In the genomic region with DNA sequence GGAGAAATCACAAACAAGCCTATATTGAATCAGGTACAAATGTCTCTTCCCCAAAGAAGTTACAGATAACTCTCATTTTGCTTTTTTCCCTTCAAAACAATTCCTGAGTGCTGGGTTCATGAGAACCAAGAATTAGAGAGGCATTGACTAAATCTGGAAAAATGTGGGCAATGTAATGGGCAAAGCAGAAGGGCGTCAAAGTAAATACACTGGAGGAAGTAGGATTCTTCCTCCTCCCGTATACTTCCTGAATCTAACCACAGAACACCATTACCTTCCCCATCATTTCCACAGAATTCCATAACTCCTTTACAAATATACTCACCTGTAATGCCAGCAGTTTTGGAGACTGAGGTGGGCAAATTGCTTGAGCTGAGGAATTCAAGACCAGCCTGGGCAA, we compare ENCODE assay signal across 14 cellular contexts. TPM values are rescaled to one million over a fixed set of nuclear protein-coding genes. Genes with fewer than 3 reads are reported as not detected.
DNase-seq lines count a peak whose midpoint lies in the region; ATAC-seq and TF ChIP-seq lines count a peak whose summit lies in the region.
"Had no signal": no experiment of that assay in that cellular context is flagged by ENCODE, and none has a peak within 500 bp of the region (broad histone marks: within the 10 kb centered on the region; RNA-seq: fewer than 3 reads in every experiment).

No MANE protein-coding gene starts in this region.

- no peak for TF ChIP-seq CTCF in HCT116 (IDR thresholded peaks at IDR 0.05 in 2 of 3, conservative IDR thresholded peaks at IDR 0.05 in 1 of 3; ENCODE audit: borderline replicate concordance in 1 of 3, insufficient read depth in 1 of 3, low read depth in 2 of 3, low read length in 2 of 3)
- no peak for TF ChIP-seq CTCF in RWPE2 (IDR thresholded peaks at IDR 0.05; ENCODE audit: poor library complexity, severe bottlenecking)
- TF ChIP-seq CTCF in fibroblast of lung (conservative IDR thresholded peaks at IDR 0.05 in 1 of 2, IDR thresholded peaks at IDR 0.05 in 1 of 2; ENCODE audit: low read depth in 1 of 2, low read length in 2 of 2): no peak
- no peak for TF ChIP-seq CTCF in gastrocnemius medialis (IDR thresholded peaks at IDR 0.05 in 4 of 5, conservative IDR thresholded peaks at IDR 0.05 in 1 of 5)

- intact Hi-C loops in HCT116 (cut with micrococcal nuclease) (no loop called here), gastrocnemius medialis (cut with DNase I; ENCODE audit: low total_unique reads) (no loop called here)

- H3K4me1 ChIP-seq in HCT116 (ENCODE audit: control insufficient read depth in 1 of 2, insufficient read depth in 2 of 2, low read length in 2 of 2) (peaks cover 36 to 63% of the 10 kb centered on the region in 2 experiments), RWPE2 (ENCODE audit: insufficient read depth, poor library complexity, severe bottlenecking) (peaks cover 45% of the 10 kb centered on the region), fibroblast of lung (ENCODE audit: control insufficient read depth, extremely low read depth, insufficient read depth, low read length) (peaks cover 2% of the 10 kb centered on the region), gastrocnemius medialis (peaks cover 0 to 14% of the 10 kb centered on the region in 2 donors)
- H3K4me1 ChIP-seq: colonic mucosa had no signal

- DNase-seq in HCT116 (ENCODE audit: low read depth, low spot score) (no peak), RWPE2 (ENCODE audit: low spot score) (no peak), fibroblast of lung (ENCODE audit: low read depth in 2 of 2) (peak in 1 of 2 donors; percentile 63), gastrocnemius medialis (no peak), hepatic stellate cell (ENCODE audit: low spot score) (no peak)
- no peak for DNase-seq in stimulated activated CD4-positive, alpha-beta T cell treated with anti-CD3 and anti-CD28 coated beads, Interleukin-12 subunit alpha, Interleukin-12 subunit beta, amount 100 ng/mL, for 4 hours
- DNase-seq: activated CD8-positive, alpha-beta memory T cell treated with anti-CD3 and anti-CD28 coated beads, Interleukin-2, amount 50 U/mL, for 4 hours; activated naive CD8-positive, alpha-beta T cell treated with anti-CD3 and anti-CD28 coated beads, Interleukin-2, amount 10 ng/mL, durations not matched to agents 7 days and 5 days; colonic mucosa; islet precursor cell; NCI-H1930; WERI-Rb-1 had no signal

- no peaks in the 10 kb centered on the region for H3K9me2 ChIP-seq in HCT116 (ENCODE audit: insufficient read depth)

- RAD21 ChIA-PET in HCT116 (lab: Charles Lee; ENCODE audit: low non-redundant PET in 1 of 2, low total read pairs in 2 of 2, uncharacterized antibody in 2 of 2, unreplicated experiment in 2 of 2): no interaction called here

- H3K9me3 ChIP-seq in HCT116 (ENCODE audit: control insufficient read depth in 1 of 2, insufficient read depth in 1 of 2, low read depth in 1 of 2, low read length in 2 of 2): no peaks in the 10 kb centered on the region
- H3K9me3 ChIP-seq in RWPE2 (ENCODE audit: severe bottlenecking): no peaks in the 10 kb centered on the region
- no peaks in the 10 kb centered on the region for H3K9me3 ChIP-seq in fibroblast of lung (ENCODE audit: control insufficient read depth, insufficient read depth, low read depth, low read length)
- no peaks in the 10 kb centered on the region for H3K9me3 ChIP-seq in gastrocnemius medialis
- H3K9me3 ChIP-seq: colonic mucosa had no signal

- H3K27me3 ChIP-seq in HCT116 (ENCODE audit: insufficient read depth, low read length) (no peaks in the 10 kb centered on the region), RWPE2 (ENCODE audit: insufficient read depth, poor library complexity, severe bottlenecking) (no peaks in the 10 kb centered on the region), fibroblast of lung (ENCODE audit: control insufficient read depth, insufficient read depth, low read length) (no peaks in the 10 kb centered on the region), gastrocnemius medialis (no peaks in the 10 kb centered on the region)
- H3K27me3 ChIP-seq: colonic mucosa had no signal

- BruUV-seq in HCT116 (replicated peaks; lab: Mats Ljungman, UMichigan): no TSS peak

- no peak for TF ChIP-seq POLR2A in HCT116 (IDR thresholded peaks at IDR 0.05; ENCODE audit: borderline replicate concordance, extremely low read depth, insufficient read depth, insufficient read length)
- TF ChIP-seq POLR2A in gastrocnemius medialis (IDR thresholded peaks at IDR 0.05): no peak

- H2AFZ ChIP-seq in HCT116 (ENCODE audit: low read depth, low read length, poor library complexity, severe bottlenecking) (peak overlapping the region; percentile 47), fibroblast of lung (ENCODE audit: low read length) (no peak overlapping the region)

- no peak for TF ChIP-seq RAD21 in HCT116 (IDR thresholded peaks at IDR 0.05; ENCODE audit: low read depth)

- H3K4me2 ChIP-seq in HCT116 (ENCODE audit: low read length) (peak overlapping the region; percentile 72), fibroblast of lung (ENCODE audit: extremely low read depth, insufficient read depth, low read length) (no peak overlapping the region)
- H3K4me2 ChIP-seq: KMS-11 had no signal

- H3K4me3 ChIP-seq in HCT116 (replicated peaks in 1 of 2; ENCODE audit: low read depth in 1 of 2, low read length in 2 of 2) (peak overlapping the region in 1 of 2 experiments; percentile 34; a peak in 2 of 4 replicates), RWPE2 (ENCODE audit: severe bottlenecking) (no peak overlapping the region), fibroblast of lung (replicated peaks in 1 of 4; ENCODE audit: control extremely low read depth in 1 of 4, insufficient read depth in 1 of 4, low read depth in 3 of 4, low read length in 4 of 4) (no peak overlapping the region), gastrocnemius medialis (no peak overlapping the region)
- H3K4me3 ChIP-seq: colonic mucosa had no signal

- no peaks in the 10 kb centered on the region for H4K20me1 ChIP-seq in HCT116 (ENCODE audit: insufficient read depth)
- no peaks in the 10 kb centered on the region for H4K20me1 ChIP-seq in fibroblast of lung (ENCODE audit: control insufficient read depth, extremely low read depth, insufficient read depth, low read length)

- POLR2A ChIA-PET in HCT116 (lab: Charles Lee): interaction anchor here (1.2 kb wide), 1 partner anchor 118 kb away, joined by 5 read pairs; no protein-coding TSS in a partner anchor

- CTCF ChIA-PET in HCT116 (lab: Charles Lee): interaction anchor here (0.6 to 3.6 kb wide), 2 partner anchors 54 to 118 kb away, joined by 4 to 15 read pairs; no protein-coding TSS in a partner anchor

- H3K9ac ChIP-seq in HCT116 (ENCODE audit: low read length) (peak overlapping the region; percentile 48), fibroblast of lung (ENCODE audit: insufficient read depth, low read length) (no peak overlapping the region)
- H3K9ac ChIP-seq: KMS-11 had no signal

- H3K27ac ChIP-seq in HCT116 (ENCODE audit: low read depth, low read length) (peak overlapping the region; percentile 59), RWPE2 (ENCODE audit: poor library complexity, severe bottlenecking) (peak overlapping the region; percentile 98), fibroblast of lung (ENCODE audit: insufficient read depth, low read length) (peak overlapping the region; percentile 23), gastrocnemius medialis (peak overlapping the region in 3 of 4 donors; percentile 10 to 86 (median 78))
- H3K27ac ChIP-seq: colonic mucosa, KMS-11, WERI-Rb-1 had no signal

- ATAC-seq in HCT116 (peak; percentile 35), RWPE2 (ENCODE audit: low read depth) (peak; percentile 69), gastrocnemius medialis (no peak), GM19463 (IDR thresholded peaks at IDR 0.05; ENCODE audit: unreplicated experiment) (no peak)

- in situ Hi-C loops in gastrocnemius medialis (cut with MboI; ENCODE audit: low sequenced_read_pairs in 4 of 4): loop anchor here in 2 of 4 donors (10.0 kb wide), 1 partner anchor 46 kb away; no protein-coding TSS in a partner anchor

- H3K79me2 ChIP-seq in HCT116 (ENCODE audit: insufficient read depth, low read length) (peaks cover 16% of the 10 kb centered on the region), fibroblast of lung (ENCODE audit: control insufficient read depth, insufficient read depth, low read length) (peaks cover 17% of the 10 kb centered on the region)

- H3K36me3 ChIP-seq in HCT116 (ENCODE audit: control insufficient read depth in 1 of 2, insufficient read depth in 2 of 2, low read length in 2 of 2): no peaks in the 10 kb centered on the region
- no peaks in the 10 kb centered on the region for H3K36me3 ChIP-seq in RWPE2 (ENCODE audit: low read depth)
- H3K36me3 ChIP-seq in fibroblast of lung (ENCODE audit: control insufficient read depth, insufficient read depth, low read length): no peaks in the 10 kb centered on the region
- H3K36me3 ChIP-seq in gastrocnemius medialis: no peaks in the 10 kb centered on the region
- H3K36me3 ChIP-seq: colonic mucosa, WERI-Rb-1 had no signal

TF ChIP-seq in HCT116, 20 proteins besides CTCF, POLR2A, EP300 and RAD21 (continues in another document):
- TF ChIP-seq SRF (IDR thresholded peaks at IDR 0.05; ENCODE audit: low read depth): no peak

RNA-seq across cellular contexts. Expression of a gene that starts 3.0 kb away (rescaled TPM):
- total RNA-seq in HCT116 (2021; ENCODE audit: unreplicated experiment) (40.8 TPM), fibroblast of lung (11.3 and 23.1 TPM in 2 replicates), gastrocnemius medialis (10 to 100 TPM in 1 of 4 donors, 1 to 10 TPM in 3; 4.1 to 11.0 (median 5.4) TPM)
- 12.2 and 15.2 TPM in 2 replicates for polyA plus RNA-seq in HCT116 (2012)
- 66.9 and 76.2 TPM in 2 replicates for polyA plus RNA-seq in fibroblast of lung
- 31.1 and 37.3 TPM in 2 replicates for polyA plus RNA-seq in fibroblast of lung (2012)
- 95.2 and 124 TPM in 2 replicates for polyA minus RNA-seq in fibroblast of lung (ENCODE audit: low replicate concordance)

RNA-seq across cellular contexts. Expression of a gene that starts 30.6 kb away (rescaled TPM):
- total RNA-seq in HCT116 (2021; ENCODE audit: unreplicated experiment) (not detected), fibroblast of lung (under 0.01 and 0.17 TPM in 2 replicates), gastrocnemius medialis (1 to 10 TPM in 1 of 4 donors, under 1 TPM in 1, not detected in 2; 0.53 to 1.9 TPM)
- polyA plus RNA-seq in HCT116 (2012): 0.07 and 0.08 TPM in 2 replicates
- 0.03 and 0.08 TPM in 2 replicates for polyA plus RNA-seq in fibroblast of lung
- 0.10 TPM in 1 of 2 replicates, not detected in the other for polyA plus RNA-seq in fibroblast of lung (2012)
- polyA minus RNA-seq in fibroblast of lung (ENCODE audit: low replicate concordance): 0.78 TPM in 1 of 2 replicates, not detected in the other

RNA-seq across cellular contexts. Expression of a gene that starts 50.2 kb away (rescaled TPM):
- total RNA-seq in HCT116 (2021; ENCODE audit: unreplicated experiment) (2.5 TPM), fibroblast of lung (1.0 and 1.7 TPM in 2 replicates), gastrocnemius medialis (1 to 10 TPM; 1.6 to 4.7 (median 2.9) TPM)
- polyA plus RNA-seq in HCT116 (2012): 0.77 and 1.0 TPM in 2 replicates
- polyA plus RNA-seq in fibroblast of lung: 2.1 and 3.0 TPM in 2 replicates
- 1.3 and 2.0 TPM in 2 replicates for polyA plus RNA-seq in fibroblast of lung (2012)
- polyA minus RNA-seq in fibroblast of lung (ENCODE audit: low replicate concordance): 1.6 and 1.9 TPM in 2 replicates

Comparison
In these comparisons a context has a peak if more than half of its experiments do, and no peak if none do; other contexts are left out.
1. ATAC-seq: peak in HCT116 (single experiment) and RWPE2 (single experiment); none in gastrocnemius medialis (0 of 2) and GM19463 (single experiment).
2. H3K27ac ChIP-seq: peak in every context shown above with its lines; median percentile 98 in RWPE2; 78 in gastrocnemius medialis; 59 in HCT116; 23 in fibroblast of lung.